In the genomic region with DNA sequence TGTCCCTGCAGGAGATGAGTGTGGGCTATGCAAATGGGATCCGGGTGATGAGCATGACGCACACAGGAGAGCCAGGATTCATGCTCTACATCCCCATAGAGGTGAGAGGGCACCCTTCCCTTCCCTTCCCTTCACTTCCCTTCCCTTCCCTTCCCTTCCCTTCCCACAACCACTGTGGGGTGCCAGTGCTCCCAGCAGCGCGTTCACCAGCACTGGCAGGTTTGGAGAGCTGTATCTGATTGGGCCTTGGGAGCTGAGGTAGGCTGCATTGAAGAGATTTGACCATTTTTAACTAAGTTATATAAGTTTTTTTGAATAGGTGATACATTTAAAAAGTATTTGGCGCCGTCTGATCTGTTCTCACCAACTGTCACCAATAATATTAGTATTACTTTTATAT, we compare ENCODE assay signal across 3 cellular contexts. TPM values are rescaled to one million over a fixed set of nuclear protein-coding genes. Genes with fewer than 3 reads are reported as not detected.
"Had no signal": no experiment of that assay in that cellular context is flagged by ENCODE, and none has a peak within 500 bp of the region (broad histone marks: within the 10 kb centered on the region; RNA-seq: fewer than 3 reads in every experiment).

No MANE protein-coding gene starts in this region.

RNA-seq across cellular contexts. Expression of gene CLEC18C, which starts 25.1 kb away (rescaled TPM):
- total RNA-seq: ascending aorta, bronchial epithelial cell had no signal
- polyA plus RNA-seq: cardiac muscle cell had no signal
